ENCODE assay signal across 25 cellular contexts in the genomic region with DNA sequence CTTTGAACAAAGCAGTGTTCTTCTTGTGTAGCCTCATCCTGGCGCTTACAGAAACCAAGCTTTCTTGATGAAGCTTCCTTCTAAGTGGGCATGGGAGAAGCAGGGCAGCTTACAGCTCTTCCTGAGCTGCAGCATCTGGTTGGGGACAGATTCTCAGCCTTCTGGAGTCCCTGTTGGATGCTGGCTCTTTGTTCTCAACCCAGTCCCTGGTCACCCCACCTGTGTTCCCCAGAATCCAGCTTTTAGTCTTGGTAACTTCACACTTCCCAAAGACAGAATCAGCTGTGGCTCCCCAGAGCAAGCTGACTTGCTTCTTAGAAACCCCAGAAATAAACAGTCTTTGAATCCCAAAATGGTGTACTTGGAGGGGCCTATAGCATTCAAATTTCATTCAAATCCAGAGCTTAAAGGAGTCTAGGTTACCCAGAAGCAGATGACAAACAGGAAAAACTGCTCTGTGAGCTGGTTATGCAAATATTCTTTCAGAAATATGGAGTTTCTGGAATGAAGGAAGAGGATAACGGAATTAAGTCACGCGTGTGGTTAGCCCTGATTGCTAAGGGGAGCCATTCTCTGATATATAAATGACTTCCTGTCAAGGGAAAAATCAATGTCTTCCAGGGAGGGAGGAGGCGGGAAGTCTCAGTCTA.
"Had no signal": no experiment of that assay in that cellular context is flagged by ENCODE, and none has a peak within 500 bp of the region (broad histone marks: within the 10 kb centered on the region; RNA-seq: fewer than 3 reads in every experiment).

No MANE protein-coding gene starts in this region.

- ATAC-seq: gastroesophageal sphincter; stimulated activated naive CD8-positive, alpha-beta T cell treated with anti-CD3 and anti-CD28 coated beads, Interleukin-15, amount 100 ng/mL, for 72 hours had no signal

- H3K9me3 ChIP-seq: pancreas had no signal

- DNase-seq: cortex of kidney; dorsolateral prefrontal cortex; effector CD8-positive, alpha-beta T cell; esophagus squamous epithelium; foreskin fibroblast; glutamatergic neuron; islet precursor cell; left ventricle myocardium inferior; lower lobe of right lung; mesenchymal stem cell; midbrain; naive B cell; occipital lobe; pancreas; spleen; stimulated activated CD4-positive, alpha-beta T cell treated with anti-CD3 and anti-CD28 coated beads, Interleukin-15, amount 100 ng/mL, for 24 hours; stimulated activated CD4-positive, alpha-beta T cell treated with anti-CD3 and anti-CD28 coated beads, Interleukin-1b, Interleukin-23, amount 100 ng/mL, for 48 hours; stimulated activated CD4-positive, alpha-beta T cell treated with anti-CD3 and anti-CD28 coated beads, Interleukin-4, amount 100 ng/mL, for 24 hours; stimulated activated naive B cell treated with anti-CD40 and anti-IgM and Interleukin-4, amounts not matched to agents 10 μg/mL and 1 μg/mL and 100 μg/mL, for 72 hours; stimulated activated naive CD8-positive, alpha-beta T cell treated with anti-CD3 and anti-CD28 coated beads, Interleukin-15, amount 100 ng/mL, for 72 hours; substantia nigra had no signal

- H3K27me3 ChIP-seq: esophagus squamous epithelium, spleen had no signal

- H3K4me1 ChIP-seq: esophagus squamous epithelium, gastroesophageal sphincter, left ventricle myocardium inferior, lower lobe of right lung, pancreas, spleen had no signal

- H3K4me1 Mint-ChIP-seq: nephron; stimulated activated naive B cell treated with anti-CD40 and anti-IgM and Interleukin-4, amounts not matched to agents 10 μg/mL and 1 μg/mL and 100 μg/mL, for 72 hours; stimulated activated naive CD8-positive, alpha-beta T cell treated with anti-CD3 and anti-CD28 coated beads, Interleukin-15, amount 100 ng/mL, for 72 hours had no signal

- H3K36me3 ChIP-seq: esophagus squamous epithelium, gastroesophageal sphincter, left ventricle myocardium inferior, lower lobe of right lung, pancreas, spleen, thoracic aorta had no signal

- H3K27me3 Mint-ChIP-seq: naive B cell; progenitor cell of endocrine pancreas; stimulated activated naive B cell treated with anti-CD40 and anti-IgM and Interleukin-4, amounts not matched to agents 10 μg/mL and 1 μg/mL and 100 μg/mL, for 72 hours; stimulated activated naive CD8-positive, alpha-beta T cell treated with anti-CD3 and anti-CD28 coated beads, Interleukin-15, amount 100 ng/mL, for 72 hours had no signal

- H3K27ac ChIP-seq: dorsolateral prefrontal cortex, esophagus squamous epithelium, gastroesophageal sphincter, left ventricle myocardium inferior, lower lobe of right lung, pancreas, spleen, thoracic aorta had no signal

- H3K4me3 Mint-ChIP-seq: naive B cell; nephron; stimulated activated naive B cell treated with anti-CD40 and anti-IgM and Interleukin-4, amounts not matched to agents 10 μg/mL and 1 μg/mL and 100 μg/mL, for 72 hours; stimulated activated naive CD8-positive, alpha-beta T cell treated with anti-CD3 and anti-CD28 coated beads, Interleukin-15, amount 100 ng/mL, for 72 hours had no signal

- H3K27ac Mint-ChIP-seq: naive B cell; nephron; progenitor cell of endocrine pancreas; stimulated activated naive B cell treated with anti-CD40 and anti-IgM and Interleukin-4, amounts not matched to agents 10 μg/mL and 1 μg/mL and 100 μg/mL, for 72 hours; stimulated activated naive CD8-positive, alpha-beta T cell treated with anti-CD3 and anti-CD28 coated beads, Interleukin-15, amount 100 ng/mL, for 72 hours had no signal

- H3K4me3 ChIP-seq: dorsolateral prefrontal cortex, esophagus squamous epithelium, gastroesophageal sphincter, left ventricle myocardium inferior, lower lobe of right lung, pancreas, spleen, thoracic aorta had no signal

- H3K36me3 Mint-ChIP-seq: naive B cell; stimulated activated naive B cell treated with anti-CD40 and anti-IgM and Interleukin-4, amounts not matched to agents 10 μg/mL and 1 μg/mL and 100 μg/mL, for 72 hours had no signal
